19 cellular contexts compared by ENCODE assay signal in genomic region chr19:4505570-4506448, GRCh38. TPM values are rescaled to one million over a fixed set of nuclear protein-coding genes. Genes with fewer than 3 reads are reported as not detected.
DNase-seq lines count a peak whose midpoint lies in the region; ATAC-seq and TF ChIP-seq lines count a peak whose summit lies in the region.
"Had no signal": no experiment of that assay in that cellular context is flagged by ENCODE, and none has a peak within 500 bp of the region (broad histone marks: within the 10 kb centered on the region; RNA-seq: fewer than 3 reads in every experiment).

No MANE protein-coding gene starts in this region.

- DNase-seq in Right ventricle myocardium superior (peak; percentile 35), heart right ventricle (no peak), nucleus accumbens (lab: John Stamatoyannopoulos, UW) (no peak), NCI-H748 treated with DMSO at 0.1 percent for 48 hours (lab: John Stamatoyannopoulos, UW) (no peak)
- DNase-seq: activated CD8-positive, alpha-beta memory T cell treated with anti-CD3 and anti-CD28 coated beads for 24 hours; amniotic stem cell; CD8-positive, alpha-beta memory T cell; kidney; NCI-H1048; NCI-H187 treated with DMSO at 0.1 percent for 48 hours; SHP77; thyroid gland had no signal

- WGBS in heart right ventricle, 2 donors: 95% methylated on average over 34 of the region's 34 CpGs

- no peak overlapping the region for H3K4me3 Mint-ChIP-seq in activated T-helper 17 cell treated with anti-CD3 and anti-CD28 coated beads, Interleukin-2, amount 50 U/mL, for 72 hours

- H3K36me3 Mint-ChIP-seq in activated T-helper 17 cell treated with anti-CD3 and anti-CD28 coated beads, Interleukin-2, amount 50 U/mL, for 72 hours (ENCODE audit: low read depth): peaks cover 2% of the 10 kb centered on the region

- H3K27me3 ChIP-seq in heart right ventricle (no peaks in the 10 kb centered on the region), layer of hippocampus (ENCODE audit: control insufficient read depth, insufficient read depth, low read length) (no peaks in the 10 kb centered on the region), subcutaneous abdominal adipose tissue (ENCODE audit: control insufficient read depth in 5 of 5, insufficient read depth in 4 of 5, low read length in 5 of 5) (no peaks in the 10 kb centered on the region)
- H3K27me3 ChIP-seq: cardiac muscle cell, right atrium auricular region, thyroid gland had no signal

- H3K36me3 ChIP-seq in heart right ventricle (peaks cover 0 to 86% (median 55%) of the 10 kb centered on the region in 9 donors), subcutaneous abdominal adipose tissue (ENCODE audit: control insufficient read depth in 5 of 5, insufficient read depth in 5 of 5, low read length in 5 of 5) (peaks cover 0 to 76% (median 67%) of the 10 kb centered on the region in 5 donors)

- no peaks in the 10 kb centered on the region for H3K27me3 Mint-ChIP-seq in activated T-helper 17 cell treated with anti-CD3 and anti-CD28 coated beads, Interleukin-2, amount 50 U/mL, for 72 hours
- H3K27me3 Mint-ChIP-seq: CD8-positive, alpha-beta memory T cell had no signal

- H3K27ac ChIP-seq in heart right ventricle: no peak overlapping the region
- peak overlapping the region; percentile 10 for H3K27ac ChIP-seq in layer of hippocampus (ENCODE audit: low read depth, low read length)
- H3K27ac ChIP-seq in subcutaneous abdominal adipose tissue (ENCODE audit: low read depth, low read length): peak overlapping the region; percentile 90
- H3K27ac ChIP-seq: cardiac muscle cell, right atrium auricular region, thyroid gland had no signal

- ATAC-seq in Right ventricle myocardium superior (ENCODE audit: poor library complexity) (no peak), heart right ventricle (no peak)
- ATAC-seq in activated T-helper 17 cell treated with anti-CD3 and anti-CD28 coated beads, Interleukin-2, amount 50 U/mL, for 72 hours (replicated peaks): peak; percentile 13

- TF ChIP-seq CTCF in heart right ventricle (IDR thresholded peaks at IDR 0.05): no peak

- peak overlapping the region in 1 of 5 donors; percentile 5 for H3K9ac ChIP-seq in subcutaneous abdominal adipose tissue (ENCODE audit: low read length in 5 of 5)

- no peaks in the 10 kb centered on the region for H3K4me1 Mint-ChIP-seq in activated T-helper 17 cell treated with anti-CD3 and anti-CD28 coated beads, Interleukin-2, amount 50 U/mL, for 72 hours
- H3K4me1 Mint-ChIP-seq: CD8-positive, alpha-beta memory T cell had no signal

- intact Hi-C loops in Right ventricle myocardium superior (cut with DNase I) (no loop called here), heart right ventricle (cut with DNase I) (no loop called here)

- H3K9me3 ChIP-seq in heart right ventricle (no peaks in the 10 kb centered on the region), subcutaneous abdominal adipose tissue (ENCODE audit: control insufficient read depth in 5 of 5, low read length in 5 of 5) (peaks cover 0 to 2% (median 0%) of the 10 kb centered on the region in 5 donors)
- H3K9me3 ChIP-seq: right atrium auricular region, thyroid gland had no signal

- no peak overlapping the region for H3K27ac Mint-ChIP-seq in activated T-helper 17 cell treated with anti-CD3 and anti-CD28 coated beads, Interleukin-2, amount 50 U/mL, for 72 hours

- peaks cover 0 to 23% (median 11%) of the 10 kb centered on the region in 9 donors for H3K4me1 ChIP-seq in heart right ventricle
- peaks cover 9 to 73% (median 56%) of the 10 kb centered on the region in 5 donors for H3K4me1 ChIP-seq in subcutaneous abdominal adipose tissue (ENCODE audit: control insufficient read depth in 5 of 5, insufficient read depth in 5 of 5, low read length in 5 of 5)
- H3K4me1 ChIP-seq: thyroid gland had no signal

- no peaks in the 10 kb centered on the region for H3K9me3 Mint-ChIP-seq in activated T-helper 17 cell treated with anti-CD3 and anti-CD28 coated beads, Interleukin-2, amount 50 U/mL, for 72 hours
- H3K9me3 Mint-ChIP-seq: CD8-positive, alpha-beta memory T cell had no signal

- H3K4me3 ChIP-seq in heart right ventricle: no peak overlapping the region
- peak overlapping the region in 1 of 5 donors; percentile 25 for H3K4me3 ChIP-seq in subcutaneous abdominal adipose tissue (ENCODE audit: low read depth in 1 of 5, low read length in 5 of 5)
- H3K4me3 ChIP-seq: cardiac muscle cell, right atrium auricular region, thyroid gland had no signal

RNA-seq across cellular contexts. Expression of gene PLIN4, which starts 12.5 kb away (rescaled TPM):
- total RNA-seq in Right ventricle myocardium superior: 239 TPM
- 100 to 1,000 TPM; 143 to 416 (median 198) TPM for total RNA-seq in heart right ventricle
- polyA plus RNA-seq in heart right ventricle: 100 to 1,000 TPM in 1 of 2 donors, 10 to 100 TPM in 1; 42.0 to 225 TPM
- under 1 TPM in 1 of 2 donors, not detected in 1; 0.05 TPM for total RNA-seq in activated T-helper 17 cell treated with anti-CD3 and anti-CD28 coated beads, Interleukin-2, amount 50 U/mL, for 72 hours
- total RNA-seq: epithelial cell of proximal tubule had no signal

RNA-seq across cellular contexts. Expression of gene PLIN5, which starts 29.2 kb away (rescaled TPM):
- 64.6 TPM for total RNA-seq in Right ventricle myocardium superior
- total RNA-seq in heart right ventricle: 100 to 1,000 TPM in 1 of 10 donors, 10 to 100 TPM in 9; 33.6 to 144 (median 45.7) TPM
- 100 to 1,000 TPM in 1 of 2 donors, 10 to 100 TPM in 1; 25.7 to 149 TPM for polyA plus RNA-seq in heart right ventricle
- under 1 TPM in 1 of 2 donors, not detected in 1; 0.17 TPM for total RNA-seq in activated T-helper 17 cell treated with anti-CD3 and anti-CD28 coated beads, Interleukin-2, amount 50 U/mL, for 72 hours
- total RNA-seq: CD8-positive, alpha-beta memory T cell; HT1080 had no signal

RNA-seq across cellular contexts. Expression of gene HDGFL2, which starts 33.7 kb away (rescaled TPM):
- total RNA-seq in Right ventricle myocardium superior (27.8 TPM), heart right ventricle (10 to 100 TPM; 20.5 to 39.0 (median 26.7) TPM)
- 10 to 100 TPM; 32.9 to 40.9 TPM for polyA plus RNA-seq in heart right ventricle
- total RNA-seq in activated T-helper 17 cell treated with anti-CD3 and anti-CD28 coated beads, Interleukin-2, amount 50 U/mL, for 72 hours: 10 to 100 TPM; 30.7 to 39.3 TPM

RNA-seq across cellular contexts. Expression of gene LRG1, which starts 34.0 kb away (rescaled TPM):
- total RNA-seq in Right ventricle myocardium superior: 0.22 TPM
- 1 to 10 TPM in 1 of 10 donors, under 1 TPM in 9; 0.06 to 1.3 (median 0.31) TPM for total RNA-seq in heart right ventricle
- polyA plus RNA-seq in heart right ventricle: under 1 TPM; 0.15 to 0.29 TPM
- under 1 TPM; 0.53 to 0.93 TPM for total RNA-seq in activated T-helper 17 cell treated with anti-CD3 and anti-CD28 coated beads, Interleukin-2, amount 50 U/mL, for 72 hours
- total RNA-seq: CD8-positive, alpha-beta memory T cell; HT1080 had no signal

RNA-seq across cellular contexts. Expression of gene UBXN6, which starts 48.2 kb away (rescaled TPM):
- 120 TPM for total RNA-seq in Right ventricle myocardium superior
- total RNA-seq in heart right ventricle: 100 to 1,000 TPM in 9 of 10 donors, 10 to 100 TPM in 1; 90.6 to 123 (median 104) TPM
- polyA plus RNA-seq in heart right ventricle: 100 to 1,000 TPM; 127 to 131 TPM
- 10 to 100 TPM; 37.4 to 40.1 TPM for total RNA-seq in activated T-helper 17 cell treated with anti-CD3 and anti-CD28 coated beads, Interleukin-2, amount 50 U/mL, for 72 hours

Comparison
In these comparisons a context has a peak if more than half of its experiments do, and no peak if none do; other contexts are left out.
1. H3K27ac ChIP-seq: peak in layer of hippocampus (single experiment) and subcutaneous abdominal adipose tissue (single experiment); none in heart right ventricle (0 of 10).
2. RNA of gene PLIN4, which starts 12.5 kb away (total RNA-seq): 239 TPM in Right ventricle myocardium superior (single experiment) and 143 to 416 TPM in heart right ventricle; 0.05 TPM in activated T-helper 17 cell treated with anti-CD3 and anti-CD28 coated beads, Interleukin-2, amount 50 U/mL, for 72 hours; every median in the first group is over 100 times any median in the second.
3. RNA of gene PLIN5, which starts 29.2 kb away (total RNA-seq): 64.6 TPM in Right ventricle myocardium superior (single experiment) and 33.6 to 144 TPM in heart right ventricle; 0.17 TPM in activated T-helper 17 cell treated with anti-CD3 and anti-CD28 coated beads, Interleukin-2, amount 50 U/mL, for 72 hours; every median in the first group is over 10 times any median in the second.